In genomic region chr3:55337641-55338174, GRCh38 we compare ENCODE assay signal across 19 cellular contexts.
DNase-seq lines count a peak whose midpoint lies in the region; ATAC-seq and TF ChIP-seq lines count a peak whose summit lies in the region.
"Had no signal": no experiment of that assay in that cellular context is flagged by ENCODE, and none has a peak within 500 bp of the region (broad histone marks: within the 10 kb centered on the region; RNA-seq: fewer than 3 reads in every experiment).

No MANE protein-coding gene starts in this region.

- WGBS in testis, 2 donors = 54 to 57% methylated on average over 10 of the region's 10 CpGs

- H3K27ac ChIP-seq in testis = peak overlapping the region in 1 of 2 donors; percentile 10
- H3K27ac ChIP-seq in upper lobe of right lung = no peak overlapping the region
- H3K27ac ChIP-seq: C4-2B, Peyer's patch, SJCRH30 had no signal

- POLR2A ChIA-PET in WTC11 (lab: Charles Lee) = no interaction called here

- H3K27ac Mint-ChIP-seq in WTC11 = no peak overlapping the region
- peak overlapping the region; percentile 34 for H3K27ac Mint-ChIP-seq in nephron progenitor cell

- H3K4me1 Mint-ChIP-seq in WTC11 = peaks cover 8% of the 10 kb centered on the region
- peaks cover 10% of the 10 kb centered on the region for H3K4me1 Mint-ChIP-seq in nephron progenitor cell
- H3K4me1 Mint-ChIP-seq: CD8-positive, alpha-beta memory T cell had no signal

- H3K4me1 ChIP-seq in testis (peaks cover 15% of the 10 kb centered on the region), upper lobe of right lung (no peaks in the 10 kb centered on the region)
- H3K4me1 ChIP-seq: Peyer's patch, SJCRH30 had no signal

- H3K4me3 Mint-ChIP-seq in WTC11 = no peak overlapping the region
- no peak overlapping the region for H3K4me3 Mint-ChIP-seq in nephron progenitor cell
- H3K4me3 Mint-ChIP-seq: CD8-positive, alpha-beta memory T cell had no signal

- H3K36me3 Mint-ChIP-seq in WTC11 = no peaks in the 10 kb centered on the region
- H3K36me3 Mint-ChIP-seq in nephron progenitor cell (ENCODE audit: low read depth) = no peaks in the 10 kb centered on the region
- H3K36me3 Mint-ChIP-seq: CD8-positive, alpha-beta memory T cell had no signal

- TF ChIP-seq CTCF in WTC11 (IDR thresholded peaks at IDR 0.05) (no peak), nephron progenitor cell (IDR thresholded peaks at IDR 0.05) (no peak), testis (IDR thresholded peaks at IDR 0.05) (peak in 1 of 3 experiments; percentile 8), upper lobe of right lung (IDR thresholded peaks at IDR 0.05) (no peak)

- intact Hi-C loops in testis (cut with DNase I; ENCODE audit: low total_unique reads) = no loop called here
- intact Hi-C loops in upper lobe of right lung (cut with DNase I) = no loop called here

- H3K36me3 ChIP-seq in testis (ENCODE audit: low read depth, missing control alignments) (no peaks in the 10 kb centered on the region), upper lobe of right lung (no peaks in the 10 kb centered on the region)
- H3K36me3 ChIP-seq: MG63, Peyer's patch, SJCRH30 had no signal

- CTCF ChIA-PET in WTC11 (lab: Charles Lee) = no interaction called here

- TF ChIP-seq POLR2A in testis (IDR thresholded peaks at IDR 0.05) = no peak

- no peak overlapping the region for H3K4me3 ChIP-seq in testis
- H3K4me3 ChIP-seq in upper lobe of right lung = no peak overlapping the region
- H3K4me3 ChIP-seq: K562, MG63, Peyer's patch, SJCRH30 had no signal

- DNase-seq in NCI-H82 (lab: John Stamatoyannopoulos, UW) = peak; percentile 21
- no peak for DNase-seq in NCI-H82 treated with DMSO at 0.1 percent for 48 hours (lab: John Stamatoyannopoulos, UW; ENCODE audit: unreplicated experiment)
- peak; percentile 14 for DNase-seq in WTC11 (ENCODE audit: low spot score)
- DNase-seq in nephron progenitor cell = no peak
- DNase-seq in testis = peak; percentile 58
- DNase-seq in NCI-H1105 (lab: John Stamatoyannopoulos, UW) = no peak
- DNase-seq in upper lobe of right lung = no peak
- DNase-seq: AML-193; CD8-positive, alpha-beta memory T cell; GOT3; MG63; NCI-H1417 treated with DMSO at 0.1 percent for 48 hours; NCI-H2029; Peyer's patch; SJCRH30 had no signal

- H3K27me3 Mint-ChIP-seq in WTC11 (ENCODE audit: low read depth) = peaks cover 2% of the 10 kb centered on the region; the same call in 1 of the 2 replicates
- H3K27me3 Mint-ChIP-seq in nephron progenitor cell (ENCODE audit: low read depth, poor library complexity) = peaks cover 11% of the 10 kb centered on the region

- ATAC-seq in WTC11 = no peak
- ATAC-seq in GM21528 (IDR thresholded peaks at IDR 0.05; ENCODE audit: low FRiP score, unreplicated experiment) = no peak
- no peak for ATAC-seq in upper lobe of right lung
- ATAC-seq: HCT116, K562 had no signal

- H3K27me3 ChIP-seq in testis = no peaks in the 10 kb centered on the region
- no peaks in the 10 kb centered on the region for H3K27me3 ChIP-seq in upper lobe of right lung
- H3K27me3 ChIP-seq: MG63, Peyer's patch, SJCRH30 had no signal

- H3K9me3 ChIP-seq in testis (no peaks in the 10 kb centered on the region), upper lobe of right lung (no peaks in the 10 kb centered on the region)
- H3K9me3 ChIP-seq: MG63, Peyer's patch, SJCRH30 had no signal

- H3K9me3 Mint-ChIP-seq in WTC11 (no peaks in the 10 kb centered on the region), nephron progenitor cell (no peaks in the 10 kb centered on the region)

TF ChIP-seq in WTC11, 78 proteins besides CTCF, POLR2A, EP300 and RAD21:
- TF ChIP-seq TEAD1 (CRISPR knock-in tag; IDR thresholded peaks at IDR 0.05) (no peak), TP53 (CRISPR knock-in tag; IDR thresholded peaks at IDR 0.05) (no peak), FOXP1 (CRISPR knock-in tag; IDR thresholded peaks at IDR 0.05; ENCODE audit: borderline replicate concordance) (no peak), GTF2I (CRISPR knock-in tag; conservative IDR thresholded peaks at IDR 0.05) (no peak), FOXK1 (CRISPR knock-in tag; IDR thresholded peaks at IDR 0.05) (no peak), CREB1 (CRISPR knock-in tag; IDR thresholded peaks at IDR 0.05) (no peak), USF2 (CRISPR knock-in tag; IDR thresholded peaks at IDR 0.05) (no peak), ATF1 (CRISPR knock-in tag; IDR thresholded peaks at IDR 0.05) (no peak), NR2C2 (CRISPR knock-in tag; IDR thresholded peaks at IDR 0.05) (no peak), SP1 (CRISPR knock-in tag; conservative IDR thresholded peaks at IDR 0.05) (no peak), RORB (CRISPR knock-in tag; IDR thresholded peaks at IDR 0.05) (no peak), PRDM15 (CRISPR knock-in tag; IDR thresholded peaks at IDR 0.05) (no peak)

Comparison
In these comparisons a context has a peak if more than half of its experiments do, and no peak if none do; other contexts are left out.
1. DNase-seq: peak in NCI-H82 (single experiment), WTC11 (single experiment) and testis (single experiment); none in NCI-H82 treated with DMSO at 0.1 percent for 48 hours (single experiment), nephron progenitor cell (single experiment), NCI-H1105 (single experiment) and upper lobe of right lung (single experiment).